In genomic region chr5:115352571-115352970, GRCh38 we compare ENCODE assay signal across 2 cellular contexts.
TF ChIP-seq lines count a peak whose summit lies in the region.

No MANE protein-coding gene starts in this region.

TF ChIP-seq in GM23338, 12 proteins besides CTCF, POLR2A, EP300 and RAD21 (continued from another document):
- TF ChIP-seq, protein P1, sequence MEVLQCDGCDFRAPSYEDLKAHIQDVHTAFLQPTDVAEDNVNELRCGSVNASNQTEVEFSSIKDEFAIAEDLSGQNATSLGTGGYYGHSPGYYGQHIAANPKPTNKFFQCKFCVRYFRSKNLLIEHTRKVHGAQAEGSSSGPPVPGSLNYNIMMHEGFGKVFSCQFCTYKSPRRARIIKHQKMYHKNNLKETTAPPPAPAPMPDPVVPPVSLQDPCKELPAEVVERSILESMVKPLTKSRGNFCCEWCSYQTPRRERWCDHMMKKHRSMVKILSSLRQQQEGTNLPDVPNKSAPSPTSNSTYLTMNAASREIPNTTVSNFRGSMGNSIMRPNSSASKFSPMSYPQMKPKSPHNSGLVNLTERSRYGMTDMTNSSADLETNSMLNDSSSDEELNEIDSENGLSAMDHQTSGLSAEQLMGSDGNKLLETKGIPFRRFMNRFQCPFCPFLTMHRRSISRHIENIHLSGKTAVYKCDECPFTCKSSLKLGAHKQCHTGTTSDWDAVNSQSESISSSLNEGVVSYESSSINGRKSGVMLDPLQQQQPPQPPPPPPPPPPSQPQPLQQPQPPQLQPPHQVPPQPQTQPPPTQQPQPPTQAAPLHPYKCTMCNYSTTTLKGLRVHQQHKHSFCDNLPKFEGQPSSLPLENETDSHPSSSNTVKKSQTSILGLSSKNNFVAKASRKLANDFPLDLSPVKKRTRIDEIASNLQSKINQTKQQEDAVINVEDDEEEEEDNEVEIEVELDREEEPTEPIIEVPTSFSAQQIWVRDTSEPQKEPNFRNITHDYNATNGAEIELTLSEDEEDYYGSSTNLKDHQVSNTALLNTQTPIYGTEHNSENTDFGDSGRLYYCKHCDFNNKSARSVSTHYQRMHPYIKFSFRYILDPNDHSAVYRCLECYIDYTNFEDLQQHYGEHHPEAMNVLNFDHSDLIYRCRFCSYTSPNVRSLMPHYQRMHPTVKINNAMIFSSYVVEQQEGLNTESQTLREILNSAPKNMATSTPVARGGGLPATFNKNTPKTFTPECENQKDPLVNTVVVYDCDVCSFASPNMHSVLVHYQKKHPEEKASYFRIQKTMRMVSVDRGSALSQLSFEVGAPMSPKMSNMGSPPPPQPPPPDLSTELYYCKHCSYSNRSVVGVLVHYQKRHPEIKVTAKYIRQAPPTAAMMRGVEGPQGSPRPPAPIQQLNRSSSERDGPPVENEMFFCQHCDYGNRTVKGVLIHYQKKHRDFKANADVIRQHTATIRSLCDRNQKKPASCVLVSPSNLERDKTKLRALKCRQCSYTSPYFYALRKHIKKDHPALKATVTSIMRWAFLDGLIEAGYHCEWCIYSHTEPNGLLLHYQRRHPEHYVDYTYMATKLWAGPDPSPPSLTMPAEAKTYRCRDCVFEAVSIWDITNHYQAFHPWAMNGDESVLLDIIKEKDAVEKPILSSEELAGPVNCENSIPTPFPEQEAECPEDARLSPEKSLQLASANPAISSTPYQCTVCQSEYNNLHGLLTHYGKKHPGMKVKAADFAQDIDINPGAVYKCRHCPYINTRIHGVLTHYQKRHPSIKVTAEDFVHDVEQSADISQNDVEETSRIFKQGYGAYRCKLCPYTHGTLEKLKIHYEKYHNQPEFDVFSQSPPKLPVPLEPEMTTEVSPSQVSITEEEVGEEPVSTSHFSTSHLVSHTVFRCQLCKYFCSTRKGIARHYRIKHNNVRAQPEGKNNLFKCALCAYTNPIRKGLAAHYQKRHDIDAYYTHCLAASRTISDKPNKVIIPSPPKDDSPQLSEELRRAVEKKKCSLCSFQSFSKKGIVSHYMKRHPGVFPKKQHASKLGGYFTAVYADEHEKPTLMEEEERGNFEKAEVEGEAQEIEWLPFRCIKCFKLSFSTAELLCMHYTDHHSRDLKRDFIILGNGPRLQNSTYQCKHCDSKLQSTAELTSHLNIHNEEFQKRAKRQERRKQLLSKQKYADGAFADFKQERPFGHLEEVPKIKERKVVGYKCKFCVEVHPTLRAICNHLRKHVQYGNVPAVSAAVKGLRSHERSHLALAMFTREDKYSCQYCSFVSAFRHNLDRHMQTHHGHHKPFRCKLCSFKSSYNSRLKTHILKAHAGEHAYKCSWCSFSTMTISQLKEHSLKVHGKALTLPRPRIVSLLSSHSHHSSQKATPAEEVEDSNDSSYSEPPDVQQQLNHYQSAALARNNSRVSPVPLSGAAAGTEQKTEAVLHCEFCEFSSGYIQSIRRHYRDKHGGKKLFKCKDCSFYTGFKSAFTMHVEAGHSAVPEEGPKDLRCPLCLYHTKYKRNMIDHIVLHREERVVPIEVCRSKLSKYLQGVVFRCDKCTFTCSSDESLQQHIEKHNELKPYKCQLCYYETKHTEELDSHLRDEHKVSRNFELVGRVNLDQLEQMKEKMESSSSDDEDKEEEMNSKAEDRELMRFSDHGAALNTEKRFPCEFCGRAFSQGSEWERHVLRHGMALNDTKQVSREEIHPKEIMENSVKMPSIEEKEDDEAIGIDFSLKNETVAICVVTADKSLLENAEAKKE (CRISPR knock-in tag; IDR thresholded peaks at IDR 0.05): no peak
- TF ChIP-seq, protein P2, sequence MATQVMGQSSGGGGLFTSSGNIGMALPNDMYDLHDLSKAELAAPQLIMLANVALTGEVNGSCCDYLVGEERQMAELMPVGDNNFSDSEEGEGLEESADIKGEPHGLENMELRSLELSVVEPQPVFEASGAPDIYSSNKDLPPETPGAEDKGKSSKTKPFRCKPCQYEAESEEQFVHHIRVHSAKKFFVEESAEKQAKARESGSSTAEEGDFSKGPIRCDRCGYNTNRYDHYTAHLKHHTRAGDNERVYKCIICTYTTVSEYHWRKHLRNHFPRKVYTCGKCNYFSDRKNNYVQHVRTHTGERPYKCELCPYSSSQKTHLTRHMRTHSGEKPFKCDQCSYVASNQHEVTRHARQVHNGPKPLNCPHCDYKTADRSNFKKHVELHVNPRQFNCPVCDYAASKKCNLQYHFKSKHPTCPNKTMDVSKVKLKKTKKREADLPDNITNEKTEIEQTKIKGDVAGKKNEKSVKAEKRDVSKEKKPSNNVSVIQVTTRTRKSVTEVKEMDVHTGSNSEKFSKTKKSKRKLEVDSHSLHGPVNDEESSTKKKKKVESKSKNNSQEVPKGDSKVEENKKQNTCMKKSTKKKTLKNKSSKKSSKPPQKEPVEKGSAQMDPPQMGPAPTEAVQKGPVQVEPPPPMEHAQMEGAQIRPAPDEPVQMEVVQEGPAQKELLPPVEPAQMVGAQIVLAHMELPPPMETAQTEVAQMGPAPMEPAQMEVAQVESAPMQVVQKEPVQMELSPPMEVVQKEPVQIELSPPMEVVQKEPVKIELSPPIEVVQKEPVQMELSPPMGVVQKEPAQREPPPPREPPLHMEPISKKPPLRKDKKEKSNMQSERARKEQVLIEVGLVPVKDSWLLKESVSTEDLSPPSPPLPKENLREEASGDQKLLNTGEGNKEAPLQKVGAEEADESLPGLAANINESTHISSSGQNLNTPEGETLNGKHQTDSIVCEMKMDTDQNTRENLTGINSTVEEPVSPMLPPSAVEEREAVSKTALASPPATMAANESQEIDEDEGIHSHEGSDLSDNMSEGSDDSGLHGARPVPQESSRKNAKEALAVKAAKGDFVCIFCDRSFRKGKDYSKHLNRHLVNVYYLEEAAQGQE (IDR thresholded peaks at IDR 0.05; ENCODE audit: unreplicated experiment): no peak
- TF ChIP-seq STAT1 (IDR thresholded peaks at IDR 0.05; ENCODE audit: unreplicated experiment) (no peak), POLR2AphosphoS5 (IDR thresholded peaks at IDR 0.05; ENCODE audit: low read depth) (no peak), EZH2phosphoT487 (IDR thresholded peaks at IDR 0.05; ENCODE audit: unreplicated experiment) (no peak), ETS1 (IDR thresholded peaks at IDR 0.05) (no peak), EZH2 (IDR thresholded peaks at IDR 0.05; ENCODE audit: low read depth, unreplicated experiment) (no peak), CREB1 (CRISPR knock-in tag; IDR thresholded peaks at IDR 0.05; ENCODE audit: low read depth) (no peak), NANOG (IDR thresholded peaks at IDR 0.05; ENCODE audit: borderline replicate concordance) (no peak)
TF ChIP-seq in GM23338: peak in this region for 0.

TF ChIP-seq in GM12878, 131 proteins besides CTCF, POLR2A, EP300 and RAD21:
- TF ChIP-seq MYB (IDR thresholded peaks at IDR 0.05; ENCODE audit: borderline replicate concordance, low read depth, low read length) (no peak), LARP7 (IDR thresholded peaks at IDR 0.05) (no peak), EED (IDR thresholded peaks at IDR 0.05; ENCODE audit: low read depth) (no peak), ZNF207 (IDR thresholded peaks at IDR 0.05; ENCODE audit: borderline replicate concordance) (no peak), SP1 (IDR thresholded peaks at IDR 0.05; ENCODE audit: low read depth, low read length) (no peak), NR2C1 (IDR thresholded peaks at IDR 0.05) (no peak), ASH2L (IDR thresholded peaks at IDR 0.05; ENCODE audit: borderline replicate concordance, low read depth) (no peak), MEF2A (IDR thresholded peaks at IDR 0.05; ENCODE audit: insufficient read depth, low read depth, low read length) (no peak), NR2F1 (conservative IDR thresholded peaks at IDR 0.05) (no peak), KLF5 (IDR thresholded peaks at IDR 0.05; ENCODE audit: partially characterized antibody) (no peak)
- TF ChIP-seq, protein P2 (IDR thresholded peaks at IDR 0.05; ENCODE audit: low read depth, low read length): no peak
- TF ChIP-seq, protein P3, sequence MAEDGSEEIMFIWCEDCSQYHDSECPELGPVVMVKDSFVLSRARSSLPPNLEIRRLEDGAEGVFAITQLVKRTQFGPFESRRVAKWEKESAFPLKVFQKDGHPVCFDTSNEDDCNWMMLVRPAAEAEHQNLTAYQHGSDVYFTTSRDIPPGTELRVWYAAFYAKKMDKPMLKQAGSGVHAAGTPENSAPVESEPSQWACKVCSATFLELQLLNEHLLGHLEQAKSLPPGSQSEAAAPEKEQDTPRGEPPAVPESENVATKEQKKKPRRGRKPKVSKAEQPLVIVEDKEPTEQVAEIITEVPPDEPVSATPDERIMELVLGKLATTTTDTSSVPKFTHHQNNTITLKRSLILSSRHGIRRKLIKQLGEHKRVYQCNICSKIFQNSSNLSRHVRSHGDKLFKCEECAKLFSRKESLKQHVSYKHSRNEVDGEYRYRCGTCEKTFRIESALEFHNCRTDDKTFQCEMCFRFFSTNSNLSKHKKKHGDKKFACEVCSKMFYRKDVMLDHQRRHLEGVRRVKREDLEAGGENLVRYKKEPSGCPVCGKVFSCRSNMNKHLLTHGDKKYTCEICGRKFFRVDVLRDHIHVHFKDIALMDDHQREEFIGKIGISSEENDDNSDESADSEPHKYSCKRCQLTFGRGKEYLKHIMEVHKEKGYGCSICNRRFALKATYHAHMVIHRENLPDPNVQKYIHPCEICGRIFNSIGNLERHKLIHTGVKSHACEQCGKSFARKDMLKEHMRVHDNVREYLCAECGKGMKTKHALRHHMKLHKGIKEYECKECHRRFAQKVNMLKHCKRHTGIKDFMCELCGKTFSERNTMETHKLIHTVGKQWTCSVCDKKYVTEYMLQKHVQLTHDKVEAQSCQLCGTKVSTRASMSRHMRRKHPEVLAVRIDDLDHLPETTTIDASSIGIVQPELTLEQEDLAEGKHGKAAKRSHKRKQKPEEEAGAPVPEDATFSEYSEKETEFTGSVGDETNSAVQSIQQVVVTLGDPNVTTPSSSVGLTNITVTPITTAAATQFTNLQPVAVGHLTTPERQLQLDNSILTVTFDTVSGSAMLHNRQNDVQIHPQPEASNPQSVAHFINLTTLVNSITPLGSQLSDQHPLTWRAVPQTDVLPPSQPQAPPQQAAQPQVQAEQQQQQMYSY (CRISPR knock-in tag; IDR thresholded peaks at IDR 0.05): no peak
TF ChIP-seq in GM12878: peak in this region for 0.
